ENCODE assay signal across 5 cellular contexts in the genomic region with DNA sequence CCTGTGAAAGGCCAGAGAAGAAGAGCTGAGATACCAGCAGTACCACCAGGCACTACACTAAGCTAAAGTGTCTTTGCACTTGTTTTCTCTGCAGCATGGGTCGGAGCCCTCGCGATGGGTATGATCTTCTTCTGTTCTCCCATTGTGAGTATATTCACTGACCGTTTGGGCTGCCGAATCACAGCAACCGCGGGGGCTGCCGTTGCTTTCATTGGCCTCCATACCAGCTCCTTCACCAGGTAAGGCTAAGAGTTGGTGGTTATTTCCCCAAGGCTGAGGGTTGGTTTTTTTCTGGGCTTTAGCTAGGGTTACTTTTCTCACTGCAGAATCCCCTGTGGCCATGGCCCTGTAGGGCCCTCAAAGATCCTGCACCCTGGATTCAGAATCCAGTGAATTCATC.
"Had no signal": no experiment of that assay in that cellular context is flagged by ENCODE, and none has a peak within 500 bp of the region (broad histone marks: within the 10 kb centered on the region; RNA-seq: fewer than 3 reads in every experiment).

No MANE protein-coding gene starts in this region.

- H3K4me3 Mint-ChIP-seq: GM23338, H9 had no signal

- ATAC-seq: GM23338, K562 had no signal

- H3K4me1 Mint-ChIP-seq: H9 had no signal

- H3K4me3 ChIP-seq: GM23338, K562 had no signal

- H3K27ac Mint-ChIP-seq: GM23338, H9 had no signal

- DNase-seq: H9, HCEC 1CT, IMR-90 had no signal
